ENCODE assay signal across 24 cellular contexts in the genomic region with DNA sequence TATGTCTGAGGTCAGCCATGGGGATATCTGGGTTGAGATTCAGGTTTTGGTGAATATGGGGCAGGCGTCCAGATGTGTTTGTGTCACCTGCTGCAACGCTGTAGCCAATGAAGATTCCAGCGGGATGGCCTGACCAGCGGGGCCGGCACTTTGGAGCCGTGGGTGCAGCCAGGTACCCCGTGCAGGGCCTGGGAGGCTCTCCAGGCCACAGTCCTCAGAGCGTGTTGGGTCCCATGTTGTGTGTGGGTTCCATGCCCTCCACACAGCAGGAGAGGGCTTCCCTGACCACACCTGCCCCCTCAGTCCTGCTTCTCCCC. TPM values are rescaled to one million over a fixed set of nuclear protein-coding genes. Genes with fewer than 3 reads are reported as not detected.
"Had no signal": no experiment of that assay in that cellular context is flagged by ENCODE, and none has a peak within 500 bp of the region (broad histone marks: within the 10 kb centered on the region; RNA-seq: fewer than 3 reads in every experiment).

No MANE protein-coding gene starts in this region.

- H3K27ac Mint-ChIP-seq: endodermal cell; naive thymus-derived CD4-positive, alpha-beta T cell; stimulated activated naive B cell treated with anti-CD40 and anti-IgM and Interleukin-4, amounts not matched to agents 10 μg/mL and 1 μg/mL and 100 μg/mL, for 72 hours had no signal

- H3K36me3 ChIP-seq: colonic mucosa had no signal

- H3K4me3 ChIP-seq: colonic mucosa, hepatocyte, psoas muscle, sigmoid colon, skin epidermis, stomach had no signal

- ATAC-seq: foreskin keratinocyte; naive thymus-derived CD4-positive, alpha-beta T cell; psoas muscle; stimulated activated naive B cell treated with anti-CD40 and anti-IgM and Interleukin-4, amounts not matched to agents 10 μg/mL and 1 μg/mL and 100 μg/mL, for 72 hours had no signal

- H3K9me3 ChIP-seq: colonic mucosa, psoas muscle, sigmoid colon had no signal

- H3K9me3 Mint-ChIP-seq: stimulated activated naive B cell treated with anti-CD40 and anti-IgM and Interleukin-4, amounts not matched to agents 10 μg/mL and 1 μg/mL and 100 μg/mL, for 72 hours had no signal

- H3K4me2 ChIP-seq: hepatocyte had no signal

- H3K4me1 ChIP-seq: foreskin keratinocyte had no signal

- H2AFZ ChIP-seq: hepatocyte had no signal

- H3K27me3 ChIP-seq: colonic mucosa, foreskin keratinocyte, hepatocyte, sigmoid colon, stomach had no signal

- FAIRE-seq: endothelial cell of umbilical vein had no signal

- H3K4me1 Mint-ChIP-seq: endodermal cell had no signal

- H3K27ac ChIP-seq: colonic mucosa, foreskin keratinocyte, hepatocyte, psoas muscle, sigmoid colon, skin epidermis, stomach had no signal

- H3K27me3 Mint-ChIP-seq: naive thymus-derived CD4-positive, alpha-beta T cell; stimulated activated naive B cell treated with anti-CD40 and anti-IgM and Interleukin-4, amounts not matched to agents 10 μg/mL and 1 μg/mL and 100 μg/mL, for 72 hours had no signal

- DNase-seq: colonic mucosa; effector CD4-positive, alpha-beta T cell; endodermal cell; erythroblast; foreskin keratinocyte; head of caudate nucleus; kidney glomerular epithelial cell; mammary epithelial cell; naive thymus-derived CD4-positive, alpha-beta T cell; nucleus accumbens; retina; sigmoid colon; stimulated activated CD4-positive, alpha-beta T cell treated with anti-CD3 and anti-CD28 coated beads, Interleukin-2, amount 100 ng/mL, for 24 hours; stimulated activated CD4-positive, alpha-beta T cell treated with anti-CD3 and anti-CD28 coated beads, Interleukin-4, amount 100 ng/mL, for 4 hours; stimulated activated naive B cell treated with anti-CD40 and anti-IgM and Interleukin-4, amounts not matched to agents 10 μg/mL and 1 μg/mL and 100 μg/mL, for 72 hours; stomach; substantia nigra; trophoblast cell had no signal

- H3K4me3 Mint-ChIP-seq: endodermal cell; naive thymus-derived CD4-positive, alpha-beta T cell; neural crest cell; stimulated activated naive B cell treated with anti-CD40 and anti-IgM and Interleukin-4, amounts not matched to agents 10 μg/mL and 1 μg/mL and 100 μg/mL, for 72 hours had no signal

RNA-seq across cellular contexts. Expression of a gene that starts 2.8 kb away (rescaled TPM):
- total RNA-seq: hepatocyte, mesenteric fat pad, sigmoid colon had no signal
